Comparison of ENCODE assay signal across 10 cellular contexts in the genomic region with DNA sequence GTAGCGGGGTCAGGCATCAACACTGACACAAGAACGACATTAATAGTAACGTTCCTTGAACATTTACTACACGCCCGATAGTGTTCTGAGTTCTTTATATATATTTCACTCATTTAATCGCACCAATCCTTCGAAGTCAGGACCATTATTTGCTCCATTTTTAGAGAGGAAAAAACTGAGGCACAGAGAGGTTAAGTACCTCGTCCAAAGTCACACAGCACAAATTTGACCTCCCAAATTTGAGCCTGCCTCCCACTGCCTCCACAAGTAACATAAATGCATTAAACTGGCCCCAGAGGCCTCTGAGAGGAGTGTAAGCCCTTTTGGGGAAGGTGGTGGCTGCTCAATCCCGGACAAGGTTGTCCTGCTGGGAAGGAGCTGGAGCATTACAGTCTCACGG. TPM values are rescaled to one million over a fixed set of nuclear protein-coding genes. Genes with fewer than 3 reads are reported as not detected.
DNase-seq lines count a peak whose midpoint lies in the region; ATAC-seq and TF ChIP-seq lines count a peak whose summit lies in the region.
"Had no signal": no experiment of that assay in that cellular context is flagged by ENCODE, and none has a peak within 500 bp of the region (broad histone marks: within the 10 kb centered on the region; RNA-seq: fewer than 3 reads in every experiment).

No MANE protein-coding gene starts in this region.

- H3K36me3 ChIP-seq in H7 (replicated peaks; ENCODE audit: control insufficient read depth, insufficient read depth, low read length) (no peaks in the 10 kb centered on the region; the same call in 1 of the 2 replicates), skeletal muscle satellite cell (ENCODE audit: insufficient read depth, low read length) (no peaks in the 10 kb centered on the region)

- H3K9me3 Mint-ChIP-seq in T-cell, result no peaks in the 10 kb centered on the region

- H3K9me3 ChIP-seq in skeletal muscle satellite cell (replicated peaks; ENCODE audit: low read length), result no peaks in the 10 kb centered on the region

- TF ChIP-seq CTCF in fibroblast of villous mesenchyme (IDR thresholded peaks at IDR 0.05; ENCODE audit: insufficient read depth, low read depth, low read length), result no peak

- H3K4me3 ChIP-seq in H7 (ENCODE audit: insufficient read depth, low read depth, low read length) (peak overlapping the region; percentile 63), fibroblast of villous mesenchyme (ENCODE audit: low read depth, low read length) (peak overlapping the region; percentile 57), skeletal muscle satellite cell (ENCODE audit: low read length) (peak overlapping the region; percentile 41)

- POLR2A ChIA-PET in T-cell (lab: Charles Lee), result interaction anchor here in 1 of 2 donors (0.7 kb wide), 1 partner anchor 12 kb away, joined by 3 read pairs; a partner anchor contains a TSS

- DNase-seq in H7 (no peak), T-cell (no peak), fibroblast of villous mesenchyme (ENCODE audit: low read depth) (no peak), EL (no peak), hippocampal formation (lab: John Stamatoyannopoulos, UW) (no peak)

- peaks cover 9% of the 10 kb centered on the region for H3K36me3 Mint-ChIP-seq in T-cell

- H3K9ac ChIP-seq in skeletal muscle satellite cell (ENCODE audit: low read depth, low read length), result no peak overlapping the region

- H3K4me3 Mint-ChIP-seq in T-cell, result peak overlapping the region; percentile 57 to 80 (median 77)

- CTCF ChIA-PET in T-cell (lab: Charles Lee), result interaction anchor here in 1 of 2 donors (0.7 to 2.9 kb wide), 2 partner anchors 10 to 27 kb away, joined by 3 to 8 read pairs; no protein-coding TSS in a partner anchor

- peaks cover 17% of the 10 kb centered on the region for H3K27me3 ChIP-seq in H7 (ENCODE audit: control insufficient read depth, insufficient read depth, low read length)
- H3K27me3 ChIP-seq in skeletal muscle satellite cell (ENCODE audit: control insufficient read depth, insufficient read depth, low read length), result peaks cover 29% of the 10 kb centered on the region

- H3K27me3 Mint-ChIP-seq in T-cell, result no peaks in the 10 kb centered on the region

- peak overlapping the region in 1 of 2 donors; percentile 79 for H3K27ac Mint-ChIP-seq in T-cell

- H3K4me2 ChIP-seq in skeletal muscle satellite cell (ENCODE audit: low read length), result peak overlapping the region; percentile 79

- ATAC-seq in T-cell (replicated peaks in 1 of 4) (peak in 1 of 4 experiments; percentile 0), HG03280 (IDR thresholded peaks at IDR 0.05; ENCODE audit: unreplicated experiment) (no peak)
- no peak for ATAC-seq in activated CD4-positive, CD25-positive, alpha-beta regulatory T cell treated with anti-CD3 and anti-CD28 coated beads, Interleukin-2, amount 50 U/mL, for 24 hours

- H3K4me1 Mint-ChIP-seq in T-cell, result peaks cover 50 to 78% (median 72%) of the 10 kb centered on the region in 3 donors

- H3K4me1 ChIP-seq in skeletal muscle satellite cell (ENCODE audit: control insufficient read depth, insufficient read depth, low read length), result peaks cover 17% of the 10 kb centered on the region

RNA-seq across cellular contexts. Expression of a gene that starts 5.8 kb away (rescaled TPM):
- 31.0 and 32.4 TPM in 2 replicates for total RNA-seq in H7 (2014; rRNA removed; shearing (Covaris generic))
- total RNA-seq in T-cell (100 to 1,000 TPM in 3 of 5 donors, 10 to 100 TPM in 2; 85.7 to 209 (median 195) TPM), fibroblast of villous mesenchyme (3.5 TPM in 2 replicates)
- total RNA-seq in skeletal muscle satellite cell (2012; rRNA removed), result 4.6 and 7.2 TPM in 2 replicates

RNA-seq across cellular contexts. Expression of a gene that starts 12.1 kb away (rescaled TPM):
- 221 and 225 TPM in 2 replicates for total RNA-seq in H7 (2014; rRNA removed; shearing (Covaris generic))
- total RNA-seq in T-cell (100 to 1,000 TPM in 3 of 5 donors, 10 to 100 TPM in 2; 67.2 to 122 (median 106) TPM), fibroblast of villous mesenchyme (284 and 355 TPM in 2 replicates)
- 285 and 302 TPM in 2 replicates for total RNA-seq in skeletal muscle satellite cell (2012; rRNA removed)

RNA-seq across cellular contexts. Expression of a gene that starts 20.7 kb away (rescaled TPM):
- not detected in 2 replicates for total RNA-seq in H7 (2014; rRNA removed; shearing (Covaris generic))
- total RNA-seq in T-cell, result under 1 TPM in 3 of 5 donors, not detected in 2; 0.13 to 0.18 (median 0.16) TPM
- not detected in 2 replicates for total RNA-seq in fibroblast of villous mesenchyme
- total RNA-seq in skeletal muscle satellite cell (2012; rRNA removed), result not detected in 2 replicates
- total RNA-seq: myocyte, RPMI7951 had no signal

RNA-seq across cellular contexts. Expression of a gene that starts 36.9 kb away (rescaled TPM):
- total RNA-seq in H7 (2014; rRNA removed; shearing (Covaris generic)), result not detected in 2 replicates
- total RNA-seq in T-cell (not detected), fibroblast of villous mesenchyme (not detected in 2 replicates)
- total RNA-seq in skeletal muscle satellite cell (2012; rRNA removed), result not detected in 2 replicates
- total RNA-seq: myocyte, RPMI7951 had no signal

RNA-seq across cellular contexts. Expression of a gene that starts 45.8 kb away (rescaled TPM):
- total RNA-seq in H7 (2014; rRNA removed; shearing (Covaris generic)), result 3.2 and 3.7 TPM in 2 replicates
- total RNA-seq in T-cell (under 1 TPM in 4 of 5 donors, not detected in 1; 0.28 to 0.98 (median 0.42) TPM), fibroblast of villous mesenchyme (0.43 and 0.64 TPM in 2 replicates)
- total RNA-seq in skeletal muscle satellite cell (2012; rRNA removed), result 1.3 and 1.5 TPM in 2 replicates
